In genomic region chr6:7544597-7544996, GRCh38 we compare ENCODE assay signal across 20 cellular contexts. TPM values are rescaled to one million over a fixed set of nuclear protein-coding genes. Genes with fewer than 3 reads are reported as not detected.
DNase-seq lines count a peak whose midpoint lies in the region; ATAC-seq lines count a peak whose summit lies in the region.
"Had no signal": no experiment of that assay in that cellular context is flagged by ENCODE, and none has a peak within 500 bp of the region (broad histone marks: within the 10 kb centered on the region; RNA-seq: fewer than 3 reads in every experiment).

No MANE protein-coding gene starts in this region.

- H4K8ac ChIP-seq in trophoblast cell (ENCODE audit: low read depth, low read length): no peak overlapping the region

- no peaks in the 10 kb centered on the region for H3K36me3 Mint-ChIP-seq in T-helper 2 cell treated with Interferon-gamma antibody and Interleukin-4, amounts not matched to agents 5 μg/mL and 100 μg/mL, for 36 hours (ENCODE audit: low read depth)
- H3K36me3 Mint-ChIP-seq: CD4-positive, CD25-positive, alpha-beta regulatory T cell had no signal

- H3K4me1 Mint-ChIP-seq in T-helper 2 cell treated with Interferon-gamma antibody and Interleukin-4, amounts not matched to agents 5 μg/mL and 100 μg/mL, for 36 hours (ENCODE audit: low read depth): peaks cover 7% of the 10 kb centered on the region

- H2AK5ac ChIP-seq in trophoblast cell (ENCODE audit: low read length): no peak overlapping the region

- H2BK5ac ChIP-seq in trophoblast cell (ENCODE audit: low read depth, low read length, poor library complexity): no peak overlapping the region

- no peak overlapping the region for H3K9ac ChIP-seq in HUES48 (ENCODE audit: low read depth, low read length)
- peak overlapping the region; percentile 32 for H3K9ac ChIP-seq in adipocyte (ENCODE audit: low read length)
- no peak overlapping the region for H3K9ac ChIP-seq in trophoblast cell (ENCODE audit: low read length)

- H3K27me3 Mint-ChIP-seq in T-helper 2 cell treated with Interferon-gamma antibody and Interleukin-4, amounts not matched to agents 5 μg/mL and 100 μg/mL, for 36 hours (ENCODE audit: low read depth): peaks cover 75% of the 10 kb centered on the region

- no peak overlapping the region for H3K4me2 ChIP-seq in trophoblast cell (ENCODE audit: low read length)

- H3K27ac ChIP-seq in HUES48 (ENCODE audit: low read depth, low read length): no peak overlapping the region
- no peak overlapping the region for H3K27ac ChIP-seq in right cardiac atrium (ENCODE audit: low read length)
- no peak overlapping the region for H3K27ac ChIP-seq in trophoblast cell (ENCODE audit: low read depth, low read length)

- H3K9me3 Mint-ChIP-seq in T-helper 2 cell treated with Interferon-gamma antibody and Interleukin-4, amounts not matched to agents 5 μg/mL and 100 μg/mL, for 36 hours: no peaks in the 10 kb centered on the region
- H3K9me3 Mint-ChIP-seq: activated B cell treated with CpG ODN at 0.5 μM for 24 hours; dendritic cell treated with granulocyte-macrophage colony-stimulating factor and Interleukin-4, amounts not matched to agents 40 ng/mL and 50 ng/mL, for 4 days had no signal

- no peak overlapping the region for H2AFZ ChIP-seq in trophoblast cell (ENCODE audit: insufficient read depth, low read length, poor library complexity)

- no peak overlapping the region for H3K18ac ChIP-seq in trophoblast cell (ENCODE audit: low read length)

- H3K9me3 ChIP-seq in HUES48 (ENCODE audit: control insufficient read depth, insufficient read depth, low read length) (no peaks in the 10 kb centered on the region), adipocyte (ENCODE audit: control insufficient read depth, low read length) (no peaks in the 10 kb centered on the region), right cardiac atrium (ENCODE audit: control insufficient read depth, low read length) (no peaks in the 10 kb centered on the region), trophoblast cell (ENCODE audit: insufficient read depth, low read depth, low read length) (no peaks in the 10 kb centered on the region)
- H3K9me3 ChIP-seq: HAP-1, stomach had no signal

- ATAC-seq in right cardiac atrium: no peak
- ATAC-seq in GM18519 (IDR thresholded peaks at IDR 0.05; ENCODE audit: low FRiP score, unreplicated experiment): no peak
- ATAC-seq: Panc1 had no signal

- H3K27ac Mint-ChIP-seq in T-helper 2 cell treated with Interferon-gamma antibody and Interleukin-4, amounts not matched to agents 5 μg/mL and 100 μg/mL, for 36 hours: no peak overlapping the region
- H3K27ac Mint-ChIP-seq: activated B cell treated with CpG ODN at 0.5 μM for 24 hours; CD4-positive, CD25-positive, alpha-beta regulatory T cell; dendritic cell treated with granulocyte-macrophage colony-stimulating factor and Interleukin-4, amounts not matched to agents 40 ng/mL and 50 ng/mL, for 4 days had no signal

- H2BK120ac ChIP-seq in trophoblast cell (ENCODE audit: insufficient read depth, low read length, poor library complexity): no peak overlapping the region

- H3K36me3 ChIP-seq in HUES48 (ENCODE audit: control insufficient read depth, insufficient read depth, low read length) (no peaks in the 10 kb centered on the region), adipocyte (ENCODE audit: control insufficient read depth, insufficient read depth, low read length, severe bottlenecking) (no peaks in the 10 kb centered on the region), trophoblast cell (ENCODE audit: control insufficient read depth in 1 of 2, insufficient read depth in 2 of 2, low read length in 2 of 2) (peaks cover 5 to 6% of the 10 kb centered on the region in 2 experiments)
- H3K36me3 ChIP-seq: HAP-1, stomach had no signal

- no peak for DNase-seq in adipocyte (ENCODE audit: low read depth)
- DNase-seq in right cardiac atrium: no peak
- no peak for DNase-seq in trophoblast cell
- no peak for DNase-seq in activated CD8-positive, alpha-beta memory T cell treated with anti-CD3 and anti-CD28 coated beads, Interleukin-2, amount 50 U/mL, for 48 hours
- no peak for DNase-seq in stimulated activated CD4-positive, alpha-beta T cell treated with anti-CD3 and anti-CD28 coated beads, Interleukin-2, amount 100 ng/mL, for 48 hours
- DNase-seq in T-helper 2 cell treated with Interferon-gamma antibody and Interleukin-4, amounts not matched to agents 5 μg/mL and 100 μg/mL, for 36 hours (ENCODE audit: low spot score): no peak
- DNase-seq: activated B cell treated with CpG ODN at 0.5 μM for 24 hours; activated effector memory CD4-positive, alpha-beta T cell treated with Interleukin-2 at 50 U/mL for 16 hours; anterior cingulate cortex; CD4-positive, CD25-positive, alpha-beta regulatory T cell; KG1; NCI-H510A treated with DMSO at 0.1 percent for 48 hours; occipital lobe; stomach; SW 1271 had no signal

- H3K4me1 ChIP-seq in HUES48 (ENCODE audit: control insufficient read depth, insufficient read depth, low read length): peaks cover 50% of the 10 kb centered on the region
- peaks cover 9% of the 10 kb centered on the region for H3K4me1 ChIP-seq in adipocyte (ENCODE audit: control insufficient read depth, insufficient read depth, low read length)
- peaks cover 2% of the 10 kb centered on the region for H3K4me1 ChIP-seq in right cardiac atrium (ENCODE audit: control insufficient read depth, insufficient read depth, low read length)
- H3K4me1 ChIP-seq in trophoblast cell (ENCODE audit: control insufficient read depth in 1 of 2, insufficient read depth in 2 of 2, low read length in 2 of 2): peaks cover 18 to 21% of the 10 kb centered on the region in 2 experiments

- peaks cover 38% of the 10 kb centered on the region for H3K27me3 ChIP-seq in HUES48 (ENCODE audit: control insufficient read depth, insufficient read depth, low read length)
- no peaks in the 10 kb centered on the region for H3K27me3 ChIP-seq in adipocyte (replicated peaks; ENCODE audit: control insufficient read depth, insufficient read depth, low read length)
- H3K27me3 ChIP-seq in right cardiac atrium (ENCODE audit: control insufficient read depth, insufficient read depth): no peaks in the 10 kb centered on the region
- no peaks in the 10 kb centered on the region for H3K27me3 ChIP-seq in trophoblast cell (ENCODE audit: insufficient read depth, low read length)

- peaks cover 24% of the 10 kb centered on the region for H3K79me1 ChIP-seq in trophoblast cell (ENCODE audit: low read length)

- H3K4me3 Mint-ChIP-seq in T-helper 2 cell treated with Interferon-gamma antibody and Interleukin-4, amounts not matched to agents 5 μg/mL and 100 μg/mL, for 36 hours: no peak overlapping the region
- H3K4me3 Mint-ChIP-seq: activated B cell treated with CpG ODN at 0.5 μM for 24 hours; dendritic cell treated with granulocyte-macrophage colony-stimulating factor and Interleukin-4, amounts not matched to agents 40 ng/mL and 50 ng/mL, for 4 days had no signal

- no peak overlapping the region for H3K23ac ChIP-seq in trophoblast cell (ENCODE audit: low read length)

- no peak overlapping the region for H2BK12ac ChIP-seq in trophoblast cell (ENCODE audit: low read length)

- H3K4me3 ChIP-seq in HUES48 (ENCODE audit: low read depth, low read length): peak overlapping the region; percentile 83
- H3K4me3 ChIP-seq in adipocyte (ENCODE audit: low read length): peak overlapping the region; percentile 83
- peak overlapping the region; percentile 70 for H3K4me3 ChIP-seq in right cardiac atrium (ENCODE audit: low read length)
- no peak overlapping the region for H3K4me3 ChIP-seq in trophoblast cell (ENCODE audit: low read depth, low read length)

- H4K91ac ChIP-seq in trophoblast cell (ENCODE audit: low read depth, low read length): no peak overlapping the region

- no peak overlapping the region for H4K12ac ChIP-seq in trophoblast cell (ENCODE audit: low read depth, low read length)

- H3K4ac ChIP-seq in trophoblast cell (ENCODE audit: low read depth, low read length): peak overlapping the region; percentile 50

- peaks cover 42% of the 10 kb centered on the region for H3K79me2 ChIP-seq in trophoblast cell (ENCODE audit: control insufficient read depth, insufficient read depth, low read length, poor library complexity)

- 70% methylated on average over 3 of the region's 3 CpGs for WGBS in right cardiac atrium
- WGBS in trophoblast cell (ENCODE audit: extremely low coverage, insufficient coverage, insufficient read length): no CpG with 5 or more reads among the region's 3 CpGs

- intact Hi-C loops in right cardiac atrium (cut with DNase I): loop anchor here in 2 of 4 donors (5.0 to 10.0 kb wide), 2 partner anchors 117 to 120 kb away; no protein-coding TSS in a partner anchor

- no peak overlapping the region for H3K14ac ChIP-seq in trophoblast cell (ENCODE audit: low read length)

RNA-seq across cellular contexts. Expression of gene DSP, which starts 3.1 kb away (rescaled TPM):
- 100 to 1,000 TPM; 239 to 311 (median 248) TPM for total RNA-seq in right cardiac atrium
- polyA plus RNA-seq in right cardiac atrium: 94.7 TPM
- polyA plus RNA-seq in trophoblast cell (2013): 170 and 176 TPM in 2 replicates
- total RNA-seq: CD4-positive, CD25-positive, alpha-beta regulatory T cell had no signal

RNA-seq across cellular contexts. Expression of gene SNRNP48, which starts 45.4 kb away (rescaled TPM):
- 10 to 100 TPM; 11.0 to 17.6 (median 14.8) TPM for total RNA-seq in right cardiac atrium
- polyA plus RNA-seq in right cardiac atrium: 10.7 TPM
- 11.8 and 12.3 TPM in 2 replicates for polyA plus RNA-seq in trophoblast cell (2013)
